ENCODE assay signal across 9 cellular contexts in genomic region chr1:25802915-25803314, GRCh38. TPM values are rescaled to one million over a fixed set of nuclear protein-coding genes. Genes with fewer than 3 reads are reported as not detected.
DNase-seq lines count a peak whose midpoint lies in the region; ATAC-seq and TF ChIP-seq lines count a peak whose summit lies in the region.
"Had no signal": no experiment of that assay in that cellular context is flagged by ENCODE, and none has a peak within 500 bp of the region (broad histone marks: within the 10 kb centered on the region; RNA-seq: fewer than 3 reads in every experiment).

No MANE protein-coding gene starts in this region.

- H3K9me3 ChIP-seq in neural progenitor cell (ENCODE audit: low read depth) = no peaks in the 10 kb centered on the region

- H3K9me3 Mint-ChIP-seq in activated CD4-positive, alpha-beta memory T cell treated with anti-CD3 and anti-CD28 coated beads for 36 hours = no peaks in the 10 kb centered on the region
- no peaks in the 10 kb centered on the region for H3K9me3 Mint-ChIP-seq in activated CD4-positive, alpha-beta memory T cell treated with anti-CD3 and anti-CD28 coated beads, Interleukin-2, amount 10 ng/mL, durations not matched to agents 7 days and 5 days
- no peaks in the 10 kb centered on the region for H3K9me3 Mint-ChIP-seq in T-cell
- H3K9me3 Mint-ChIP-seq in neural progenitor cell = no peaks in the 10 kb centered on the region

- no peak overlapping the region for H3K4me3 Mint-ChIP-seq in activated CD4-positive, alpha-beta memory T cell treated with anti-CD3 and anti-CD28 coated beads for 36 hours
- H3K4me3 Mint-ChIP-seq in activated CD4-positive, alpha-beta memory T cell treated with anti-CD3 and anti-CD28 coated beads, Interleukin-2, amount 10 ng/mL, durations not matched to agents 7 days and 5 days = no peak overlapping the region
- H3K4me3 Mint-ChIP-seq in T-cell (peak overlapping the region; percentile 2 to 75 (median 3)), neural progenitor cell (peak overlapping the region; percentile 0)

- H3K27me3 Mint-ChIP-seq in activated CD4-positive, alpha-beta memory T cell treated with anti-CD3 and anti-CD28 coated beads for 36 hours = no peaks in the 10 kb centered on the region
- peaks cover 9% of the 10 kb centered on the region for H3K27me3 Mint-ChIP-seq in activated CD4-positive, alpha-beta memory T cell treated with anti-CD3 and anti-CD28 coated beads, Interleukin-2, amount 10 ng/mL, durations not matched to agents 7 days and 5 days
- H3K27me3 Mint-ChIP-seq in T-cell (no peaks in the 10 kb centered on the region), neural progenitor cell (ENCODE audit: insufficient read depth, low read depth) (peaks cover 15% of the 10 kb centered on the region)

- peaks cover 43% of the 10 kb centered on the region for H3K4me1 Mint-ChIP-seq in activated CD4-positive, alpha-beta memory T cell treated with anti-CD3 and anti-CD28 coated beads for 36 hours (ENCODE audit: low read depth)
- H3K4me1 Mint-ChIP-seq in activated CD4-positive, alpha-beta memory T cell treated with anti-CD3 and anti-CD28 coated beads, Interleukin-2, amount 10 ng/mL, durations not matched to agents 7 days and 5 days = peaks cover 33% of the 10 kb centered on the region
- H3K4me1 Mint-ChIP-seq in T-cell (peaks cover 40 to 55% (median 45%) of the 10 kb centered on the region in 3 donors), neural progenitor cell (peaks cover 53% of the 10 kb centered on the region)

- ATAC-seq in GM21447 (IDR thresholded peaks at IDR 0.05; ENCODE audit: unreplicated experiment) (peak; percentile 46), T-cell (replicated peaks in 1 of 4) (peak in 2 of 4 experiments; percentile 21 to 43), HG02642 (IDR thresholded peaks at IDR 0.05; ENCODE audit: poor library complexity, unreplicated experiment) (no peak), GM18868 (IDR thresholded peaks at IDR 0.05; ENCODE audit: unreplicated experiment) (no peak)

- DNase-seq in activated CD4-positive, alpha-beta memory T cell treated with anti-CD3 and anti-CD28 coated beads for 36 hours = peak; percentile 43
- DNase-seq in activated CD4-positive, alpha-beta memory T cell treated with anti-CD3 and anti-CD28 coated beads, Interleukin-2, amount 10 ng/mL, durations not matched to agents 7 days and 5 days = no peak
- DNase-seq in T-cell = peak in 2 of 34 experiments; percentile 23 to 27
- no peak for DNase-seq in neural progenitor cell (ENCODE audit: low spot score)
- no peak for DNase-seq in brain microvascular endothelial cell
- DNase-seq: stimulated activated CD4-positive, alpha-beta T cell treated with anti-CD3 and anti-CD28 coated beads, Interleukin-12 subunit alpha, Interleukin-12 subunit beta, amount 100 ng/mL, for 4 hours had no signal

- H3K36me3 ChIP-seq in neural progenitor cell (no peaks in the 10 kb centered on the region), brain microvascular endothelial cell (replicated peaks) (peaks cover 3% of the 10 kb centered on the region)

- POLR2A ChIA-PET in activated CD4-positive, alpha-beta memory T cell treated with anti-CD3 and anti-CD28 coated beads for 36 hours (lab: Charles Lee) = no interaction called here
- POLR2A ChIA-PET in activated CD4-positive, alpha-beta memory T cell treated with anti-CD3 and anti-CD28 coated beads, Interleukin-2, amount 10 ng/mL, durations not matched to agents 7 days and 5 days (lab: Charles Lee) = interaction anchor here (0.6 to 1.6 kb wide), 7 partner anchors 9 to 242 kb away, joined by 3 to 4 read pairs (median 3); no protein-coding TSS in a partner anchor
- POLR2A ChIA-PET in T-cell (lab: Charles Lee) = no interaction called here

- H3K4me1 ChIP-seq in neural progenitor cell = peaks cover 33% of the 10 kb centered on the region

- H3K27me3 ChIP-seq in neural progenitor cell = peaks cover 5% of the 10 kb centered on the region
- no peaks in the 10 kb centered on the region for H3K27me3 ChIP-seq in brain microvascular endothelial cell (replicated peaks)

- H3K9ac ChIP-seq in neural progenitor cell = no peak overlapping the region

- H3K36me3 Mint-ChIP-seq in activated CD4-positive, alpha-beta memory T cell treated with anti-CD3 and anti-CD28 coated beads for 36 hours = peaks cover 7% of the 10 kb centered on the region
- H3K36me3 Mint-ChIP-seq in activated CD4-positive, alpha-beta memory T cell treated with anti-CD3 and anti-CD28 coated beads, Interleukin-2, amount 10 ng/mL, durations not matched to agents 7 days and 5 days (ENCODE audit: low read depth) = no peaks in the 10 kb centered on the region
- peaks cover 14% of the 10 kb centered on the region for H3K36me3 Mint-ChIP-seq in T-cell
- H3K36me3 Mint-ChIP-seq in neural progenitor cell = peaks cover 6% of the 10 kb centered on the region

- H3F3A ChIP-seq in neural progenitor cell (ENCODE audit: low read depth) = peaks cover 26% of the 10 kb centered on the region

- peak overlapping the region; percentile 51 for H3K4me2 ChIP-seq in neural progenitor cell

- peaks cover 31% of the 10 kb centered on the region for H3K79me2 ChIP-seq in neural progenitor cell (ENCODE audit: low read depth)

- peaks cover 33% of the 10 kb centered on the region for H4K20me1 ChIP-seq in neural progenitor cell (ENCODE audit: low read depth)

- intact Hi-C loops in activated CD4-positive, alpha-beta memory T cell treated with anti-CD3 and anti-CD28 coated beads for 36 hours (cut with micrococcal nuclease) = no loop called here

- H3K27ac ChIP-seq in neural progenitor cell (no peak overlapping the region), brain microvascular endothelial cell (no peak overlapping the region)

- in situ Hi-C loops in brain microvascular endothelial cell (cut with HindIII; ENCODE audit: low pct_ligation_motif_present, low sequenced_read_pairs) = no loop called here

- H3K4me3 ChIP-seq in neural progenitor cell (no peak overlapping the region), brain microvascular endothelial cell (ENCODE audit: low read depth, low read length) (no peak overlapping the region)

- no peak for TF ChIP-seq CTCF in neural progenitor cell (IDR thresholded peaks at IDR 0.05)
- TF ChIP-seq CTCF in brain microvascular endothelial cell (IDR thresholded peaks at IDR 0.05; ENCODE audit: low read depth, low read length, missing control alignments) = no peak

- no peak overlapping the region for H2AFZ ChIP-seq in neural progenitor cell (replicated peaks)

- H3K27ac Mint-ChIP-seq in activated CD4-positive, alpha-beta memory T cell treated with anti-CD3 and anti-CD28 coated beads for 36 hours = peak overlapping the region; percentile 14
- H3K27ac Mint-ChIP-seq in activated CD4-positive, alpha-beta memory T cell treated with anti-CD3 and anti-CD28 coated beads, Interleukin-2, amount 10 ng/mL, durations not matched to agents 7 days and 5 days = no peak overlapping the region
- H3K27ac Mint-ChIP-seq in T-cell (peak overlapping the region in 1 of 2 donors; percentile 13), neural progenitor cell (no peak overlapping the region)

- CTCF ChIA-PET in activated CD4-positive, alpha-beta memory T cell treated with anti-CD3 and anti-CD28 coated beads for 36 hours (lab: Charles Lee) = interaction anchor here (0.8 to 2.9 kb wide), 4 partner anchors 127 to 299 kb away, joined by 3 to 14 read pairs (median 4); no protein-coding TSS in a partner anchor
- CTCF ChIA-PET in activated CD4-positive, alpha-beta memory T cell treated with anti-CD3 and anti-CD28 coated beads, Interleukin-2, amount 10 ng/mL, durations not matched to agents 7 days and 5 days (lab: Charles Lee) = interaction anchor here (0.7 to 4.7 kb wide), 5 partner anchors 8 to 283 kb away, joined by 3 to 30 read pairs (median 4); no protein-coding TSS in a partner anchor
- CTCF ChIA-PET in T-cell (lab: Charles Lee) = interaction anchor here (0.7 to 1.0 kb wide), 4 partner anchors 9 to 371 kb away, joined by 3 to 4 read pairs (median 3); no protein-coding TSS in a partner anchor

RNA-seq across cellular contexts. Expression of gene SELENON, which starts 2.9 kb away (rescaled TPM):
- 10 to 100 TPM; 26.8 to 26.9 TPM for total RNA-seq in activated CD4-positive, alpha-beta memory T cell treated with anti-CD3 and anti-CD28 coated beads for 36 hours
- 1 to 10 TPM; 5.9 to 6.0 TPM for total RNA-seq in activated CD4-positive, alpha-beta memory T cell treated with anti-CD3 and anti-CD28 coated beads, Interleukin-2, amount 10 ng/mL, durations not matched to agents 7 days and 5 days
- total RNA-seq in T-cell = 10 to 100 TPM; 22.4 to 28.9 (median 25.9) TPM
- total RNA-seq in neural progenitor cell (ENCODE audit: low replicate concordance) = 24.9 and 50.4 TPM in 2 replicates

RNA-seq across cellular contexts. Expression of gene MTFR1L, which starts 16.8 kb away (rescaled TPM):
- 10 to 100 TPM; 28.0 to 31.1 TPM for total RNA-seq in activated CD4-positive, alpha-beta memory T cell treated with anti-CD3 and anti-CD28 coated beads for 36 hours
- 10 to 100 TPM; 36.6 to 37.7 TPM for total RNA-seq in activated CD4-positive, alpha-beta memory T cell treated with anti-CD3 and anti-CD28 coated beads, Interleukin-2, amount 10 ng/mL, durations not matched to agents 7 days and 5 days
- total RNA-seq in T-cell (10 to 100 TPM; 39.6 to 48.1 (median 41.6) TPM), neural progenitor cell (ENCODE audit: low replicate concordance) (20.7 and 31.2 TPM in 2 replicates)

RNA-seq across cellular contexts. Expression of gene AUNIP, which starts 56.3 kb away (rescaled TPM):
- 10 to 100 TPM in 1 of 2 experiments, 1 to 10 TPM in 1; 7.8 to 10.1 TPM for total RNA-seq in activated CD4-positive, alpha-beta memory T cell treated with anti-CD3 and anti-CD28 coated beads for 36 hours
- 1 to 10 TPM; 5.2 to 5.4 TPM for total RNA-seq in activated CD4-positive, alpha-beta memory T cell treated with anti-CD3 and anti-CD28 coated beads, Interleukin-2, amount 10 ng/mL, durations not matched to agents 7 days and 5 days
- total RNA-seq in T-cell = under 1 TPM in 2 of 5 donors, not detected in 3; 0.20 to 0.35 TPM
- 15.2 and 17.1 TPM in 2 replicates for total RNA-seq in neural progenitor cell (ENCODE audit: low replicate concordance)

Comparison
In these comparisons a context has a peak if more than half of its experiments do, and no peak if none do; other contexts are left out.
1. H3K4me3 Mint-ChIP-seq: peak in T-cell (3 of 3) and neural progenitor cell (single experiment); none in activated CD4-positive, alpha-beta memory T cell treated with anti-CD3 and anti-CD28 coated beads for 36 hours (single experiment) and activated CD4-positive, alpha-beta memory T cell treated with anti-CD3 and anti-CD28 coated beads, Interleukin-2, amount 10 ng/mL, durations not matched to agents 7 days and 5 days (single experiment).
2. RNA of gene AUNIP, which starts 56.3 kb away (total RNA-seq): 15.2 to 17.1 TPM in neural progenitor cell, 7.8 to 10.1 TPM in activated CD4-positive, alpha-beta memory T cell treated with anti-CD3 and anti-CD28 coated beads for 36 hours and 5.2 to 5.4 TPM in activated CD4-positive, alpha-beta memory T cell treated with anti-CD3 and anti-CD28 coated beads, Interleukin-2, amount 10 ng/mL, durations not matched to agents 7 days and 5 days; 0.20 to 0.35 TPM in T-cell; every median in the first group is over 4 times any median in the second.